In the genomic region with DNA sequence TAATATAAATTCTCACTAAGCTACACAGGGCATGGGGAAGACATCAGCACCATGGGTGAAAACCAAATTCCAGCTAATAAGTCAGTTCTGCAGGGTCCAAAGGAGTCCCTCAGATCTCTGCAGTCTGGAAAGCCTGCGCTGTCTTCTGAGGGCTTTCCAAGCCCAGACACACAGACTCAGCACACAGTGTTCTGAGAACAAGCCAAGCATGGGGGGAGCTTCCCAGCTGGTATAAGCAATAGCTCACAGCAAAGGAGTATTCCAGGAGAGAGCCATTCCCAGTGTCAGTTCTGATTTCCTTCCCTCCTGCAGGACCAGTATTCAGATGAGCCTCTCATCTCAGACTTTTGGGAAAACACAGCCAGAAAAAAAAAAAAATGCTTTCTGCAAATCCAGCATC, we compare ENCODE assay signal across 27 cellular contexts.
DNase-seq lines count a peak whose midpoint lies in the region; ATAC-seq, FAIRE-seq and TF ChIP-seq lines count a peak whose summit lies in the region.
"Had no signal": no experiment of that assay in that cellular context is flagged by ENCODE, and none has a peak within 500 bp of the region (broad histone marks: within the 10 kb centered on the region; RNA-seq: fewer than 3 reads in every experiment).

No MANE protein-coding gene starts in this region.

- TF ChIP-seq POLR2A in testis (IDR thresholded peaks at IDR 0.05) (no peak), Peyer's patch (IDR thresholded peaks at IDR 0.05) (no peak)

- H3K9me3 Mint-ChIP-seq in nephron, result no peaks in the 10 kb centered on the region
- H3K9me3 Mint-ChIP-seq: activated CD4-positive, alpha-beta memory T cell treated with anti-CD3 and anti-CD28 coated beads for 36 hours; naive B cell; T-cell had no signal

- H3K27ac Mint-ChIP-seq in nephron, result peak overlapping the region in 2 of 3 experiments; percentile 68 to 79
- H3K27ac Mint-ChIP-seq: activated CD4-positive, alpha-beta memory T cell treated with anti-CD3 and anti-CD28 coated beads for 36 hours; activated naive CD8-positive, alpha-beta T cell; naive B cell; T-cell had no signal

- peak; percentile 31 for DNase-seq in colonic mucosa
- peak; percentile 53 for DNase-seq in left ventricle myocardium inferior
- DNase-seq in testis, result peak; percentile 79
- DNase-seq in Peyer's patch, result no peak
- no peak for DNase-seq in kidney
- DNase-seq in NCI-H526 treated with DMSO at 0.1 percent for 48 hours (lab: John Stamatoyannopoulos, UW), result no peak
- DNase-seq: activated CD4-positive, alpha-beta memory T cell treated with anti-CD3 and anti-CD28 coated beads for 36 hours; Caco-2; DND-41; HCEC 1CT; kidney glomerular epithelial cell; mesendoderm; naive B cell; NCI-H1105; NCI-H2029 treated with DMSO at 0.1 percent for 48 hours; NCI-H69; occipital lobe; spleen; stimulated activated CD4-positive, alpha-beta T cell treated with anti-CD3 and anti-CD28 coated beads, Interleukin-2, amount 100 ng/mL, for 48 hours; T-cell had no signal

- H3K4me3 Mint-ChIP-seq in nephron, result no peak overlapping the region
- H3K4me3 Mint-ChIP-seq: activated CD4-positive, alpha-beta memory T cell treated with anti-CD3 and anti-CD28 coated beads for 36 hours; activated naive CD8-positive, alpha-beta T cell; naive B cell; T-cell had no signal

- H3K4me1 ChIP-seq in colonic mucosa (no peaks in the 10 kb centered on the region), left ventricle myocardium inferior (peaks cover 62% of the 10 kb centered on the region), testis (peaks cover 19% of the 10 kb centered on the region), Peyer's patch (no peaks in the 10 kb centered on the region), kidney (ENCODE audit: control insufficient read depth in 1 of 2, insufficient read depth in 1 of 2, low read depth in 1 of 2, low read length in 2 of 2) (peaks cover 0 to 11% of the 10 kb centered on the region in 2 donors)
- H3K4me1 ChIP-seq: BLaER1 treated with 17β-estradiol and CSF1 and Interleukin-3, amounts not matched to agents 10 nM and 100 nM; Caco-2; spleen had no signal

- no peaks in the 10 kb centered on the region for H3K9me3 ChIP-seq in colonic mucosa
- H3K9me3 ChIP-seq in left ventricle myocardium inferior (replicated peaks), result no peaks in the 10 kb centered on the region
- H3K9me3 ChIP-seq in testis, result no peaks in the 10 kb centered on the region
- no peaks in the 10 kb centered on the region for H3K9me3 ChIP-seq in Peyer's patch
- no peaks in the 10 kb centered on the region for H3K9me3 ChIP-seq in kidney (ENCODE audit: control insufficient read depth in 1 of 2, low read length in 2 of 2)
- H3K9me3 ChIP-seq: BLaER1 treated with 17β-estradiol and CSF1 and Interleukin-3, amounts not matched to agents 10 nM and 100 nM; Caco-2; spleen had no signal

- FAIRE-seq in kidney (lab: Jason Lieb, UNC), result no peak
- FAIRE-seq: urothelium cell line had no signal

- no peaks in the 10 kb centered on the region for H3K36me3 Mint-ChIP-seq in nephron (ENCODE audit: low read depth)
- H3K36me3 Mint-ChIP-seq: activated CD4-positive, alpha-beta memory T cell treated with anti-CD3 and anti-CD28 coated beads for 36 hours; T-cell had no signal

- H3K4me3 ChIP-seq in colonic mucosa (no peak overlapping the region), left ventricle myocardium inferior (no peak overlapping the region), testis (no peak overlapping the region), Peyer's patch (no peak overlapping the region), kidney (ENCODE audit: low read length in 2 of 2) (no peak overlapping the region)
- H3K4me3 ChIP-seq: BLaER1 treated with 17β-estradiol and CSF1 and Interleukin-3, amounts not matched to agents 10 nM and 100 nM; cardiac muscle cell; dorsolateral prefrontal cortex; spleen had no signal

- H3K36me3 ChIP-seq in colonic mucosa (no peaks in the 10 kb centered on the region), left ventricle myocardium inferior (no peaks in the 10 kb centered on the region), testis (ENCODE audit: low read depth, missing control alignments) (no peaks in the 10 kb centered on the region), Peyer's patch (no peaks in the 10 kb centered on the region), kidney (ENCODE audit: control insufficient read depth in 1 of 2, insufficient read depth in 2 of 2, low read length in 2 of 2) (no peaks in the 10 kb centered on the region)
- H3K36me3 ChIP-seq: BLaER1 treated with 17β-estradiol and CSF1 and Interleukin-3, amounts not matched to agents 10 nM and 100 nM; cardiac muscle cell; spleen had no signal

- H3K4me1 Mint-ChIP-seq in nephron, result peaks cover 80% of the 10 kb centered on the region
- H3K4me1 Mint-ChIP-seq: naive B cell, T-cell had no signal

- H3K9ac ChIP-seq in colonic mucosa (ENCODE audit: low read depth in 2 of 2, low read length in 2 of 2), result no peak overlapping the region
- H3K9ac ChIP-seq in kidney (ENCODE audit: low read length in 2 of 2), result no peak overlapping the region
- H3K9ac ChIP-seq: BLaER1 treated with 17β-estradiol and CSF1 and Interleukin-3, amounts not matched to agents 10 nM and 100 nM had no signal

- WGBS in testis, 2 donors, result 20 to 71% methylated on average over 1 of the region's 1 CpG

- TF ChIP-seq CTCF in colonic mucosa (IDR thresholded peaks at IDR 0.05) (no peak), left ventricle myocardium inferior (IDR thresholded peaks at IDR 0.05; ENCODE audit: borderline replicate concordance) (no peak), nephron (IDR thresholded peaks at IDR 0.05; ENCODE audit: unreplicated experiment in 3 of 3) (no peak), testis (IDR thresholded peaks at IDR 0.05) (no peak), Peyer's patch (IDR thresholded peaks at IDR 0.05) (no peak), kidney (IDR thresholded peaks at IDR 0.05; ENCODE audit: borderline replicate concordance, extremely low read depth, insufficient read depth) (no peak)

- intact Hi-C loops in colonic mucosa (cut with DNase I) (no loop called here), left ventricle myocardium inferior (cut with micrococcal nuclease) (no loop called here), testis (cut with DNase I; ENCODE audit: low total_unique reads) (no loop called here), kidney (cut with DNase I) (no loop called here)

- H3K27ac ChIP-seq in colonic mucosa (no peak overlapping the region), left ventricle myocardium inferior (replicated peaks) (peak overlapping the region; percentile 27), testis (peak overlapping the region in 1 of 2 donors; percentile 11), Peyer's patch (peak overlapping the region in 2 of 4 donors; percentile 13 to 25), kidney (ENCODE audit: low read depth in 2 of 2, low read length in 2 of 2) (no peak overlapping the region)
- H3K27ac ChIP-seq: BLaER1 treated with 17β-estradiol and CSF1 and Interleukin-3, amounts not matched to agents 10 nM and 100 nM; cardiac muscle cell; spleen had no signal

- H3K27me3 ChIP-seq in colonic mucosa (no peaks in the 10 kb centered on the region), left ventricle myocardium inferior (ENCODE audit: low read depth) (no peaks in the 10 kb centered on the region), testis (no peaks in the 10 kb centered on the region), Peyer's patch (no peaks in the 10 kb centered on the region)
- H3K27me3 ChIP-seq: BLaER1 treated with 17β-estradiol and CSF1 and Interleukin-3, amounts not matched to agents 10 nM and 100 nM; cardiac muscle cell; dorsolateral prefrontal cortex; spleen had no signal

- ATAC-seq in HG03135 (IDR thresholded peaks at IDR 0.05; ENCODE audit: unreplicated experiment), result no peak
- ATAC-seq: T-cell had no signal

- H3K27me3 Mint-ChIP-seq in nephron (ENCODE audit: low read depth), result peaks cover 3% of the 10 kb centered on the region
- H3K27me3 Mint-ChIP-seq: activated CD4-positive, alpha-beta memory T cell treated with anti-CD3 and anti-CD28 coated beads for 36 hours had no signal

Comparison
In these comparisons a context has a peak if more than half of its experiments do, and no peak if none do; other contexts are left out.
1. DNase-seq: peak in colonic mucosa (single experiment), left ventricle myocardium inferior (single experiment) and testis (single experiment); none in Peyer's patch (0 of 3), kidney (single experiment) and NCI-H526 treated with DMSO at 0.1 percent for 48 hours (single experiment).